In the genomic region with DNA sequence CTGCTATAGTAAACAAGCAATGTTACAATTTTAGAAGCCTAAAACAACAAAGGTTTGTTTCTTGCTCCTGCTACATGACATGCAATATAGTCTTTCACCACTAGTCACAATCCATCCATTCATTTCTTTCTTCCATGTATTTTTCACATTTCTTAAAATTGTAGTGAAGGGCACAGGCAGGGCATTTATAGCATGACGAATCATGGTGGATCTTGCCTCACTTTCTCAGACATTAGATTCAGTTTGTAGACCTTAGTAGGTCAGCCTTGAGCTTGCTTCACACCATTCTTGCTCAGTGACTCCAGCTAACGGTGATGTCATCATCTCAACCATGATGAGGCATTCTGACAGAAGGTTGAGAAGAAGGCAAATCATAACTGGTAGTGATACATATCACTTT, we compare ENCODE assay signal across 1 cellular context.
TF ChIP-seq lines count a peak whose summit lies in the region.

No MANE protein-coding gene starts in this region.

TF ChIP-seq in K562, 482 proteins besides CTCF, POLR2A, EP300 and RAD21 (continued from another document and continues in another):
- TF ChIP-seq, protein P1, sequence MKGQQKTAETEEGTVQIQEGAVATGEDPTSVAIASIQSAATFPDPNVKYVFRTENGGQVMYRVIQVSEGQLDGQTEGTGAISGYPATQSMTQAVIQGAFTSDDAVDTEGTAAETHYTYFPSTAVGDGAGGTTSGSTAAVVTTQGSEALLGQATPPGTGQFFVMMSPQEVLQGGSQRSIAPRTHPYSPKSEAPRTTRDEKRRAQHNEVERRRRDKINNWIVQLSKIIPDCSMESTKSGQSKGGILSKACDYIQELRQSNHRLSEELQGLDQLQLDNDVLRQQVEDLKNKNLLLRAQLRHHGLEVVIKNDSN (CRISPR knock-in tag; IDR thresholded peaks at IDR 0.05): no peak
- TF ChIP-seq, protein P2, sequence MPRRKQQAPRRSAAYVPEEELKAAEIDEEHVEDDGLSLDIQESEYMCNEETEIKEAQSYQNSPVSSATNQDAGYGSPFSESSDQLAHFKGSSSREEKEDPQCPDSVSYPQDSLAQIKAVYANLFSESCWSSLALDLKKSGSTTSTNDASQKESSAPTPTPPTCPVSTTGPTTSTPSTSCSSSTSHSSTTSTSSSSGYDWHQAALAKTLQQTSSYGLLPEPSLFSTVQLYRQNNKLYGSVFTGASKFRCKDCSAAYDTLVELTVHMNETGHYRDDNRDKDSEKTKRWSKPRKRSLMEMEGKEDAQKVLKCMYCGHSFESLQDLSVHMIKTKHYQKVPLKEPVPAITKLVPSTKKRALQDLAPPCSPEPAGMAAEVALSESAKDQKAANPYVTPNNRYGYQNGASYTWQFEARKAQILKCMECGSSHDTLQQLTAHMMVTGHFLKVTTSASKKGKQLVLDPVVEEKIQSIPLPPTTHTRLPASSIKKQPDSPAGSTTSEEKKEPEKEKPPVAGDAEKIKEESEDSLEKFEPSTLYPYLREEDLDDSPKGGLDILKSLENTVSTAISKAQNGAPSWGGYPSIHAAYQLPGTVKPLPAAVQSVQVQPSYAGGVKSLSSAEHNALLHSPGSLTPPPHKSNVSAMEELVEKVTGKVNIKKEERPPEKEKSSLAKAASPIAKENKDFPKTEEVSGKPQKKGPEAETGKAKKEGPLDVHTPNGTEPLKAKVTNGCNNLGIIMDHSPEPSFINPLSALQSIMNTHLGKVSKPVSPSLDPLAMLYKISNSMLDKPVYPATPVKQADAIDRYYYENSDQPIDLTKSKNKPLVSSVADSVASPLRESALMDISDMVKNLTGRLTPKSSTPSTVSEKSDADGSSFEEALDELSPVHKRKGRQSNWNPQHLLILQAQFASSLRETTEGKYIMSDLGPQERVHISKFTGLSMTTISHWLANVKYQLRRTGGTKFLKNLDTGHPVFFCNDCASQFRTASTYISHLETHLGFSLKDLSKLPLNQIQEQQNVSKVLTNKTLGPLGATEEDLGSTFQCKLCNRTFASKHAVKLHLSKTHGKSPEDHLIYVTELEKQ (CRISPR knock-in tag; IDR thresholded peaks at IDR 0.05): no peak
- no peak for TF ChIP-seq SNIP1 (IDR thresholded peaks at IDR 0.05; ENCODE audit: low read depth)
- no peak for TF ChIP-seq PHB (CRISPR knock-in tag; IDR thresholded peaks at IDR 0.05)
- no peak for TF ChIP-seq CBFA2T3 (IDR thresholded peaks at IDR 0.05)
- peak; percentile 63 for TF ChIP-seq MAFG (tag; conservative IDR thresholded peaks at IDR 0.05)
- TF ChIP-seq ZBTB17 (CRISPR knock-in tag; IDR thresholded peaks at IDR 0.05): no peak
- 0 out of 2 replicates have a peak, but pooled peaks have one; percentile 7 for TF ChIP-seq ZNF316 (IDR thresholded peaks at IDR 0.05)
- TF ChIP-seq, protein P3, sequence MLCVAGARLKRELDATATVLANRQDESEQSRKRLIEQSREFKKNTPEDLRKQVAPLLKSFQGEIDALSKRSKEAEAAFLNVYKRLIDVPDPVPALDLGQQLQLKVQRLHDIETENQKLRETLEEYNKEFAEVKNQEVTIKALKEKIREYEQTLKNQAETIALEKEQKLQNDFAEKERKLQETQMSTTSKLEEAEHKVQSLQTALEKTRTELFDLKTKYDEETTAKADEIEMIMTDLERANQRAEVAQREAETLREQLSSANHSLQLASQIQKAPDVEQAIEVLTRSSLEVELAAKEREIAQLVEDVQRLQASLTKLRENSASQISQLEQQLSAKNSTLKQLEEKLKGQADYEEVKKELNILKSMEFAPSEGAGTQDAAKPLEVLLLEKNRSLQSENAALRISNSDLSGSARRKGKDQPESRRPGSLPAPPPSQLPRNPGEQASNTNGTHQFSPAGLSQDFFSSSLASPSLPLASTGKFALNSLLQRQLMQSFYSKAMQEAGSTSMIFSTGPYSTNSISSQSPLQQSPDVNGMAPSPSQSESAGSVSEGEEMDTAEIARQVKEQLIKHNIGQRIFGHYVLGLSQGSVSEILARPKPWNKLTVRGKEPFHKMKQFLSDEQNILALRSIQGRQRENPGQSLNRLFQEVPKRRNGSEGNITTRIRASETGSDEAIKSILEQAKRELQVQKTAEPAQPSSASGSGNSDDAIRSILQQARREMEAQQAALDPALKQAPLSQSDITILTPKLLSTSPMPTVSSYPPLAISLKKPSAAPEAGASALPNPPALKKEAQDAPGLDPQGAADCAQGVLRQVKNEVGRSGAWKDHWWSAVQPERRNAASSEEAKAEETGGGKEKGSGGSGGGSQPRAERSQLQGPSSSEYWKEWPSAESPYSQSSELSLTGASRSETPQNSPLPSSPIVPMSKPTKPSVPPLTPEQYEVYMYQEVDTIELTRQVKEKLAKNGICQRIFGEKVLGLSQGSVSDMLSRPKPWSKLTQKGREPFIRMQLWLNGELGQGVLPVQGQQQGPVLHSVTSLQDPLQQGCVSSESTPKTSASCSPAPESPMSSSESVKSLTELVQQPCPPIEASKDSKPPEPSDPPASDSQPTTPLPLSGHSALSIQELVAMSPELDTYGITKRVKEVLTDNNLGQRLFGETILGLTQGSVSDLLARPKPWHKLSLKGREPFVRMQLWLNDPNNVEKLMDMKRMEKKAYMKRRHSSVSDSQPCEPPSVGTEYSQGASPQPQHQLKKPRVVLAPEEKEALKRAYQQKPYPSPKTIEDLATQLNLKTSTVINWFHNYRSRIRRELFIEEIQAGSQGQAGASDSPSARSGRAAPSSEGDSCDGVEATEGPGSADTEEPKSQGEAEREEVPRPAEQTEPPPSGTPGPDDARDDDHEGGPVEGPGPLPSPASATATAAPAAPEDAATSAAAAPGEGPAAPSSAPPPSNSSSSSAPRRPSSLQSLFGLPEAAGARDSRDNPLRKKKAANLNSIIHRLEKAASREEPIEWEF (CRISPR knock-in tag; IDR thresholded peaks at IDR 0.05): no peak
- TF ChIP-seq HSF4 (CRISPR knock-in tag; IDR thresholded peaks at IDR 0.05; ENCODE audit: borderline replicate concordance): no peak
- no peak for TF ChIP-seq KDM2B (CRISPR knock-in tag; IDR thresholded peaks at IDR 0.05)
- no peak for TF ChIP-seq SETDB1 (IDR thresholded peaks at IDR 0.05; ENCODE audit: low read length)
- no peak for TF ChIP-seq FOXK1 (CRISPR knock-in tag; IDR thresholded peaks at IDR 0.05; ENCODE audit: borderline replicate concordance)
- TF ChIP-seq, protein P4, sequence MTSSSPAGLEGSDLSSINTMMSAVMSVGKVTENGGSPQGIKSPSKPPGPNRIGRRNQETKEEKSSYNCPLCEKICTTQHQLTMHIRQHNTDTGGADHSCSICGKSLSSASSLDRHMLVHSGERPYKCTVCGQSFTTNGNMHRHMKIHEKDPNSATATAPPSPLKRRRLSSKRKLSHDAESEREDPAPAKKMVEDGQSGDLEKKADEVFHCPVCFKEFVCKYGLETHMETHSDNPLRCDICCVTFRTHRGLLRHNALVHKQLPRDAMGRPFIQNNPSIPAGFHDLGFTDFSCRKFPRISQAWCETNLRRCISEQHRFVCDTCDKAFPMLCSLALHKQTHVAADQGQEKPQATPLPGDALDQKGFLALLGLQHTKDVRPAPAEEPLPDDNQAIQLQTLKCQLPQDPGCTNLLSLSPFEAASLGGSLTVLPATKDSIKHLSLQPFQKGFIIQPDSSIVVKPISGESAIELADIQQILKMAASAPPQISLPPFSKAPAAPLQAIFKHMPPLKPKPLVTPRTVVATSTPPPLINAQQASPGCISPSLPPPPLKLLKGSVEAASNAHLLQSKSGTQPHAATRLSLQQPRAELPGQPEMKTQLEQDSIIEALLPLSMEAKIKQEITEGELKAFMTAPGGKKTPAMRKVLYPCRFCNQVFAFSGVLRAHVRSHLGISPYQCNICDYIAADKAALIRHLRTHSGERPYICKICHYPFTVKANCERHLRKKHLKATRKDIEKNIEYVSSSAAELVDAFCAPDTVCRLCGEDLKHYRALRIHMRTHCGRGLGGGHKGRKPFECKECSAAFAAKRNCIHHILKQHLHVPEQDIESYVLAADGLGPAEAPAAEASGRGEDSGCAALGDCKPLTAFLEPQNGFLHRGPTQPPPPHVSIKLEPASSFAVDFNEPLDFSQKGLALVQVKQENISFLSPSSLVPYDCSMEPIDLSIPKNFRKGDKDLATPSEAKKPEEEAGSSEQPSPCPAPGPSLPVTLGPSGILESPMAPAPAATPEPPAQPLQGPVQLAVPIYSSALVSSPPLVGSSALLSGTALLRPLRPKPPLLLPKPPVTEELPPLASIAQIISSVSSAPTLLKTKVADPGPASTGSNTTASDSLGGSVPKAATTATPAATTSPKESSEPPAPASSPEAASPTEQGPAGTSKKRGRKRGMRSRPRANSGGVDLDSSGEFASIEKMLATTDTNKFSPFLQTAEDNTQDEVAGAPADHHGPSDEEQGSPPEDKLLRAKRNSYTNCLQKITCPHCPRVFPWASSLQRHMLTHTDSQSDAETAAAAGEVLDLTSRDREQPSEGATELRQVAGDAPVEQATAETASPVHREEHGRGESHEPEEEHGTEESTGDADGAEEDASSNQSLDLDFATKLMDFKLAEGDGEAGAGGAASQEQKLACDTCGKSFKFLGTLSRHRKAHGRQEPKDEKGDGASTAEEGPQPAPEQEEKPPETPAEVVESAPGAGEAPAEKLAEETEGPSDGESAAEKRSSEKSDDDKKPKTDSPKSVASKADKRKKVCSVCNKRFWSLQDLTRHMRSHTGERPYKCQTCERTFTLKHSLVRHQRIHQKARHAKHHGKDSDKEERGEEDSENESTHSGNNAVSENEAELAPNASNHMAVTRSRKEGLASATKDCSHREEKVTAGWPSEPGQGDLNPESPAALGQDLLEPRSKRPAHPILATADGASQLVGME (CRISPR knock-in tag; IDR thresholded peaks at IDR 0.05): no peak
- no peak for TF ChIP-seq TFAM (CRISPR knock-in tag; conservative IDR thresholded peaks at IDR 0.05)
- TF ChIP-seq EP400 (IDR thresholded peaks at IDR 0.05): no peak
- TF ChIP-seq ZNF143 (CRISPR knock-in tag; IDR thresholded peaks at IDR 0.05): no peak
- TF ChIP-seq PCBP1 (IDR thresholded peaks at IDR 0.05; ENCODE audit: low read depth, low read length, poor library complexity, severe bottlenecking): no peak
- TF ChIP-seq, protein P5, sequence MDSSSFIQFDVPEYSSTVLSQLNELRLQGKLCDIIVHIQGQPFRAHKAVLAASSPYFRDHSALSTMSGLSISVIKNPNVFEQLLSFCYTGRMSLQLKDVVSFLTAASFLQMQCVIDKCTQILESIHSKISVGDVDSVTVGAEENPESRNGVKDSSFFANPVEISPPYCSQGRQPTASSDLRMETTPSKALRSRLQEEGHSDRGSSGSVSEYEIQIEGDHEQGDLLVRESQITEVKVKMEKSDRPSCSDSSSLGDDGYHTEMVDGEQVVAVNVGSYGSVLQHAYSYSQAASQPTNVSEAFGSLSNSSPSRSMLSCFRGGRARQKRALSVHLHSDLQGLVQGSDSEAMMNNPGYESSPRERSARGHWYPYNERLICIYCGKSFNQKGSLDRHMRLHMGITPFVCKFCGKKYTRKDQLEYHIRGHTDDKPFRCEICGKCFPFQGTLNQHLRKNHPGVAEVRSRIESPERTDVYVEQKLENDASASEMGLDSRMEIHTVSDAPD (CRISPR knock-in tag; IDR thresholded peaks at IDR 0.05): no peak
- no peak for TF ChIP-seq ERF (CRISPR knock-in tag; IDR thresholded peaks at IDR 0.05)
- TF ChIP-seq, protein P6, sequence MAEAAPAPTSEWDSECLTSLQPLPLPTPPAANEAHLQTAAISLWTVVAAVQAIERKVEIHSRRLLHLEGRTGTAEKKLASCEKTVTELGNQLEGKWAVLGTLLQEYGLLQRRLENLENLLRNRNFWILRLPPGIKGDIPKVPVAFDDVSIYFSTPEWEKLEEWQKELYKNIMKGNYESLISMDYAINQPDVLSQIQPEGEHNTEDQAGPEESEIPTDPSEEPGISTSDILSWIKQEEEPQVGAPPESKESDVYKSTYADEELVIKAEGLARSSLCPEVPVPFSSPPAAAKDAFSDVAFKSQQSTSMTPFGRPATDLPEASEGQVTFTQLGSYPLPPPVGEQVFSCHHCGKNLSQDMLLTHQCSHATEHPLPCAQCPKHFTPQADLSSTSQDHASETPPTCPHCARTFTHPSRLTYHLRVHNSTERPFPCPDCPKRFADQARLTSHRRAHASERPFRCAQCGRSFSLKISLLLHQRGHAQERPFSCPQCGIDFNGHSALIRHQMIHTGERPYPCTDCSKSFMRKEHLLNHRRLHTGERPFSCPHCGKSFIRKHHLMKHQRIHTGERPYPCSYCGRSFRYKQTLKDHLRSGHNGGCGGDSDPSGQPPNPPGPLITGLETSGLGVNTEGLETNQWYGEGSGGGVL (CRISPR knock-in tag; IDR thresholded peaks at IDR 0.05): no peak
- no peak for TF ChIP-seq FOXM1 (IDR thresholded peaks at IDR 0.05; ENCODE audit: low read depth)
- TF ChIP-seq FOXM1 (CRISPR knock-in tag; IDR thresholded peaks at IDR 0.05; ENCODE audit: low read depth): no peak
- TF ChIP-seq NFIC (IDR thresholded peaks at IDR 0.05): no peak
- TF ChIP-seq, protein P7, sequence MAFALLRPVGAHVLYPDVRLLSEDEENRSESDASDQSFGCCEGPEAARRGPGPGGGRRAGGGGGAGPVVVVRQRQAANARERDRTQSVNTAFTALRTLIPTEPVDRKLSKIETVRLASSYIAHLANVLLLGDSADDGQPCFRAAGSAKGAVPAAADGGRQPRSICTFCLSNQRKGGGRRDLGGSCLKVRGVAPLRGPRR (CRISPR knock-in tag; IDR thresholded peaks at IDR 0.05): no peak
- no peak for TF ChIP-seq HEY1 (CRISPR knock-in tag; IDR thresholded peaks at IDR 0.05; ENCODE audit: borderline replicate concordance)
- no peak for TF ChIP-seq KLF1 (tag; IDR thresholded peaks at IDR 0.05)
- TF ChIP-seq KLF16 (IDR thresholded peaks at IDR 0.05): no peak
- TF ChIP-seq DIDO1 (tag; IDR thresholded peaks at IDR 0.05; ENCODE audit: low read depth): no peak
- TF ChIP-seq ZNF780A (CRISPR knock-in tag; IDR thresholded peaks at IDR 0.05): no peak
- no peak for TF ChIP-seq ZZZ3 (IDR thresholded peaks at IDR 0.05)
- TF ChIP-seq, protein P8, sequence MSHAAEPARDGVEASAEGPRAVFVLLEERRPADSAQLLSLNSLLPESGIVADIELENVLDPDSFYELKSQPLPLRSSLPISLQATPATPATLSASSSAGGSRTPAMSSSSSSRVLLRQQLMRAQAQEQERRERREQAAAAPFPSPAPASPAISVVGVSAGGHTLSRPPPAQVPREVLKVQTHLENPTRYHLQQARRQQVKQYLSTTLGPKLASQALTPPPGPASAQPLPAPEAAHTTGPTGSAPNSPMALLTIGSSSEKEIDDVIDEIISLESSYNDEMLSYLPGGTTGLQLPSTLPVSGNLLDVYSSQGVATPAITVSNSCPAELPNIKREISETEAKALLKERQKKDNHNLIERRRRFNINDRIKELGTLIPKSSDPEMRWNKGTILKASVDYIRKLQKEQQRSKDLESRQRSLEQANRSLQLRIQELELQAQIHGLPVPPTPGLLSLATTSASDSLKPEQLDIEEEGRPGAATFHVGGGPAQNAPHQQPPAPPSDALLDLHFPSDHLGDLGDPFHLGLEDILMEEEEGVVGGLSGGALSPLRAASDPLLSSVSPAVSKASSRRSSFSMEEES (CRISPR knock-in tag; IDR thresholded peaks at IDR 0.05): no peak
- no peak for TF ChIP-seq TEAD1 (CRISPR knock-in tag; IDR thresholded peaks at IDR 0.05)
- TF ChIP-seq CEBPB (tag; IDR thresholded peaks at IDR 0.05): peak; percentile 85
- TF ChIP-seq ESRRA (IDR thresholded peaks at IDR 0.05; ENCODE audit: borderline replicate concordance, low read depth): no peak
- TF ChIP-seq ZBTB1 (CRISPR knock-in tag; IDR thresholded peaks at IDR 0.05; ENCODE audit: borderline replicate concordance, low read depth): no peak
- TF ChIP-seq CBX3 (IDR thresholded peaks at IDR 0.05; ENCODE audit: borderline replicate concordance in 1 of 2, low read length in 2 of 2): no peak
- no peak for TF ChIP-seq STAT5B (CRISPR knock-in tag; IDR thresholded peaks at IDR 0.05)
- no peak for TF ChIP-seq NFE2L1 (tag; IDR thresholded peaks at IDR 0.05; ENCODE audit: borderline replicate concordance, low read depth)
- no peak for TF ChIP-seq MBD2 (IDR thresholded peaks at IDR 0.05; ENCODE audit: borderline replicate concordance, low read depth)
- 0 out of 2 replicates have a peak, but pooled peaks have one; percentile 10 for TF ChIP-seq JUN (IDR thresholded peaks at IDR 0.05; ENCODE audit: borderline replicate concordance, low read depth, low read length)
- no peak for TF ChIP-seq JUN (CRISPR knock-in tag; IDR thresholded peaks at IDR 0.05; ENCODE audit: borderline replicate concordance)
- no peak for TF ChIP-seq ZNF384 (IDR thresholded peaks at IDR 0.05; ENCODE audit: low read depth, low read length)
- TF ChIP-seq ZKSCAN1 (IDR thresholded peaks at IDR 0.05; ENCODE audit: low read depth, low read length): peak; percentile 76; the same call in 1 of the 2 replicates
